Comparison of ENCODE assay signal across 8 cellular contexts in genomic region chr1:226308723-226309397, GRCh38. TPM values are rescaled to one million over a fixed set of nuclear protein-coding genes. Genes with fewer than 3 reads are reported as not detected.
DNase-seq lines count a peak whose midpoint lies in the region; ATAC-seq and FAIRE-seq lines count a peak whose summit lies in the region.

A gene with protein sequence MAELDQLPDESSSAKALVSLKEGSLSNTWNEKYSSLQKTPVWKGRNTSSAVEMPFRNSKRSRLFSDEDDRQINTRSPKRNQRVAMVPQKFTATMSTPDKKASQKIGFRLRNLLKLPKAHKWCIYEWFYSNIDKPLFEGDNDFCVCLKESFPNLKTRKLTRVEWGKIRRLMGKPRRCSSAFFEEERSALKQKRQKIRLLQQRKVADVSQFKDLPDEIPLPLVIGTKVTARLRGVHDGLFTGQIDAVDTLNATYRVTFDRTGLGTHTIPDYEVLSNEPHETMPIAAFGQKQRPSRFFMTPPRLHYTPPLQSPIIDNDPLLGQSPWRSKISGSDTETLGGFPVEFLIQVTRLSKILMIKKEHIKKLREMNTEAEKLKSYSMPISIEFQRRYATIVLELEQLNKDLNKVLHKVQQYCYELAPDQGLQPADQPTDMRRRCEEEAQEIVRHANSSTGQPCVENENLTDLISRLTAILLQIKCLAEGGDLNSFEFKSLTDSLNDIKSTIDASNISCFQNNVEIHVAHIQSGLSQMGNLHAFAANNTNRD (minus strand): TSS chr1:226309164. CDS start chr1:226309139, 25 bp downstream.

- peaks cover 20% of the 10 kb centered on the region for H3K4me1 Mint-ChIP-seq in T-helper 1 cell treated with Interleukin-12 subunit alpha and Interleukin-12 subunit beta and Interleukin-4 antibody, amounts not matched to agents 30 μg/mL and 1 μg/mL, for 36 hours (ENCODE audit: low read depth)

- intact Hi-C loops in right cardiac atrium (cut with DNase I): no loop called here

- peak; percentile 80 for ATAC-seq in GM18498 (IDR thresholded peaks at IDR 0.05; ENCODE audit: unreplicated experiment)
- peak; percentile 72 for ATAC-seq in HG02870 (IDR thresholded peaks at IDR 0.05; ENCODE audit: unreplicated experiment)
- peak; percentile 92 to 93 for ATAC-seq in right cardiac atrium

- H3K27ac ChIP-seq in right cardiac atrium (ENCODE audit: low read length): peak within 1 kb of the TSS; percentile 88

- H3K4me1 ChIP-seq in right cardiac atrium (ENCODE audit: control insufficient read depth, insufficient read depth, low read length): no peaks in the 10 kb centered on the region

- DNase-seq in NCI-H146 (lab: John Stamatoyannopoulos, UW) (peak; percentile 94), amygdala (lab: John Stamatoyannopoulos, UW) (peak; percentile 3 to 87 (median 70)), right cardiac atrium (peak; percentile 90 to 97 (median 96)), pulmonary artery endothelial cell (ENCODE audit: low read depth, low spot score) (peak; percentile 54), urothelium cell line (ENCODE audit: low spot score) (peak; percentile 92)

- WGBS in right cardiac atrium: under 1% methylated on average over 77 of the region's 77 CpGs

- H3K36me3 Mint-ChIP-seq in T-helper 1 cell treated with Interleukin-12 subunit alpha and Interleukin-12 subunit beta and Interleukin-4 antibody, amounts not matched to agents 30 μg/mL and 1 μg/mL, for 36 hours (ENCODE audit: low read depth): no peaks in the 10 kb centered on the region

- H3K9me3 ChIP-seq in right cardiac atrium (ENCODE audit: control insufficient read depth, low read length): no peaks in the 10 kb centered on the region

- peak within 1 kb of the TSS; percentile 98 for H3K4me3 ChIP-seq in right cardiac atrium (ENCODE audit: low read length)

- H3K27ac Mint-ChIP-seq in T-helper 1 cell treated with Interleukin-12 subunit alpha and Interleukin-12 subunit beta and Interleukin-4 antibody, amounts not matched to agents 30 μg/mL and 1 μg/mL, for 36 hours: peak within 1 kb of the TSS; percentile 88

- FAIRE-seq in urothelium cell line (lab: Jason Lieb, UNC): peak; percentile 59

- H3K4me3 Mint-ChIP-seq in T-helper 1 cell treated with Interleukin-12 subunit alpha and Interleukin-12 subunit beta and Interleukin-4 antibody, amounts not matched to agents 30 μg/mL and 1 μg/mL, for 36 hours: peak within 1 kb of the TSS; percentile 92

- H3K27me3 Mint-ChIP-seq in T-helper 1 cell treated with Interleukin-12 subunit alpha and Interleukin-12 subunit beta and Interleukin-4 antibody, amounts not matched to agents 30 μg/mL and 1 μg/mL, for 36 hours (ENCODE audit: low read depth): peaks cover 9% of the 10 kb centered on the region

- no peaks in the 10 kb centered on the region for H3K9me3 Mint-ChIP-seq in T-helper 1 cell treated with Interleukin-12 subunit alpha and Interleukin-12 subunit beta and Interleukin-4 antibody, amounts not matched to agents 30 μg/mL and 1 μg/mL, for 36 hours

- no peaks in the 10 kb centered on the region for H3K27me3 ChIP-seq in right cardiac atrium (ENCODE audit: control insufficient read depth, insufficient read depth)

RNA-seq across cellular contexts. Expression of the gene that starts here (rescaled TPM):
- total RNA-seq in right cardiac atrium (1 to 10 TPM; 5.0 to 9.9 (median 7.4) TPM), pulmonary artery endothelial cell (7.6 and 11.1 TPM in 2 replicates)
- polyA plus RNA-seq in right cardiac atrium: 6.7 TPM

Comparison
In these comparisons a context has a peak if more than half of its experiments do, and no peak if none do; other contexts are left out.
1. Peak in every context shown above with its lines: DNase-seq, ATAC-seq, H3K4me3 ChIP-seq and H3K27ac ChIP-seq.